Comparison of ENCODE assay signal across 1 cellular context in the genomic region with DNA sequence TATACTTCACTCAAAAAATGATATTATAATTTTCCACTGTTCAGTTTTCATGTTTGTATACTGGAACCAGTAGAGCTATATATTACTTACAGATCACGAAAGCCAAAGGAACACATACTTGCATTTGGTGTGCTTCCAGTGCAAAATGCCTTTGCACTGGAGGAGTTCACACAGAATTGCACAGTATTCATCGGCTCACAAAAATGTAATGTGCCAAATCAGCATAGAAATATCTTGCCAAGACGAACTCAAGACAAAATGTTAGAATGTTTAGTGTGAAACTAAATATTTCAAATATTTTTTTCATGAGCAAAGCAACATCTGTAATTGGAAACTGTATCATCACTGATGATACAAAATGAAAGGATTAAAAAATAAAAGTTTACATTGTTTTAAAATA.
TF ChIP-seq lines count a peak whose summit lies in the region.

No MANE protein-coding gene starts in this region.

TF ChIP-seq in IMR-90, 13 proteins besides CTCF, POLR2A, EP300 and RAD21 (continued from another document):
- no peak for TF ChIP-seq RFX5 (IDR thresholded peaks at IDR 0.05; ENCODE audit: low read depth, low read length)
- TF ChIP-seq FOS (IDR thresholded peaks at IDR 0.05; ENCODE audit: low read depth, low read length) = no peak
- no peak for TF ChIP-seq MXI1 (IDR thresholded peaks at IDR 0.05; ENCODE audit: borderline replicate concordance, low read depth, low read length)
- TF ChIP-seq, protein P1, sequence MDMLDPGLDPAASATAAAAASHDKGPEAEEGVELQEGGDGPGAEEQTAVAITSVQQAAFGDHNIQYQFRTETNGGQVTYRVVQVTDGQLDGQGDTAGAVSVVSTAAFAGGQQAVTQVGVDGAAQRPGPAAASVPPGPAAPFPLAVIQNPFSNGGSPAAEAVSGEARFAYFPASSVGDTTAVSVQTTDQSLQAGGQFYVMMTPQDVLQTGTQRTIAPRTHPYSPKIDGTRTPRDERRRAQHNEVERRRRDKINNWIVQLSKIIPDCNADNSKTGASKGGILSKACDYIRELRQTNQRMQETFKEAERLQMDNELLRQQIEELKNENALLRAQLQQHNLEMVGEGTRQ (IDR thresholded peaks at IDR 0.05; ENCODE audit: low read depth, low read length) = no peak
- TF ChIP-seq SMC3 (IDR thresholded peaks at IDR 0.05; ENCODE audit: low read depth, low read length) = no peak
- TF ChIP-seq NFE2L2 (IDR thresholded peaks at IDR 0.05; ENCODE audit: low read depth, low read length) = no peak
- TF ChIP-seq CEBPB (IDR thresholded peaks at IDR 0.05; ENCODE audit: low read depth, low read length) = no peak
- TF ChIP-seq, protein P2, sequence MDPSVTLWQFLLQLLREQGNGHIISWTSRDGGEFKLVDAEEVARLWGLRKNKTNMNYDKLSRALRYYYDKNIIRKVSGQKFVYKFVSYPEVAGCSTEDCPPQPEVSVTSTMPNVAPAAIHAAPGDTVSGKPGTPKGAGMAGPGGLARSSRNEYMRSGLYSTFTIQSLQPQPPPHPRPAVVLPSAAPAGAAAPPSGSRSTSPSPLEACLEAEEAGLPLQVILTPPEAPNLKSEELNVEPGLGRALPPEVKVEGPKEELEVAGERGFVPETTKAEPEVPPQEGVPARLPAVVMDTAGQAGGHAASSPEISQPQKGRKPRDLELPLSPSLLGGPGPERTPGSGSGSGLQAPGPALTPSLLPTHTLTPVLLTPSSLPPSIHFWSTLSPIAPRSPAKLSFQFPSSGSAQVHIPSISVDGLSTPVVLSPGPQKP (IDR thresholded peaks at IDR 0.05; ENCODE audit: borderline replicate concordance, low read depth, low read length) = no peak
- no peak for TF ChIP-seq MAFK (IDR thresholded peaks at IDR 0.05; ENCODE audit: low read depth, low read length)
- no peak for TF ChIP-seq CHD1 (IDR thresholded peaks at IDR 0.05; ENCODE audit: low read depth, low read length)
- no peak for TF ChIP-seq RCOR1 (IDR thresholded peaks at IDR 0.05; ENCODE audit: insufficient replicate concordance, low read length)
- no peak for TF ChIP-seq BHLHE40 (IDR thresholded peaks at IDR 0.05; ENCODE audit: low read depth, low read length)
